ENCODE assay signal across 1 cellular context in the genomic region with DNA sequence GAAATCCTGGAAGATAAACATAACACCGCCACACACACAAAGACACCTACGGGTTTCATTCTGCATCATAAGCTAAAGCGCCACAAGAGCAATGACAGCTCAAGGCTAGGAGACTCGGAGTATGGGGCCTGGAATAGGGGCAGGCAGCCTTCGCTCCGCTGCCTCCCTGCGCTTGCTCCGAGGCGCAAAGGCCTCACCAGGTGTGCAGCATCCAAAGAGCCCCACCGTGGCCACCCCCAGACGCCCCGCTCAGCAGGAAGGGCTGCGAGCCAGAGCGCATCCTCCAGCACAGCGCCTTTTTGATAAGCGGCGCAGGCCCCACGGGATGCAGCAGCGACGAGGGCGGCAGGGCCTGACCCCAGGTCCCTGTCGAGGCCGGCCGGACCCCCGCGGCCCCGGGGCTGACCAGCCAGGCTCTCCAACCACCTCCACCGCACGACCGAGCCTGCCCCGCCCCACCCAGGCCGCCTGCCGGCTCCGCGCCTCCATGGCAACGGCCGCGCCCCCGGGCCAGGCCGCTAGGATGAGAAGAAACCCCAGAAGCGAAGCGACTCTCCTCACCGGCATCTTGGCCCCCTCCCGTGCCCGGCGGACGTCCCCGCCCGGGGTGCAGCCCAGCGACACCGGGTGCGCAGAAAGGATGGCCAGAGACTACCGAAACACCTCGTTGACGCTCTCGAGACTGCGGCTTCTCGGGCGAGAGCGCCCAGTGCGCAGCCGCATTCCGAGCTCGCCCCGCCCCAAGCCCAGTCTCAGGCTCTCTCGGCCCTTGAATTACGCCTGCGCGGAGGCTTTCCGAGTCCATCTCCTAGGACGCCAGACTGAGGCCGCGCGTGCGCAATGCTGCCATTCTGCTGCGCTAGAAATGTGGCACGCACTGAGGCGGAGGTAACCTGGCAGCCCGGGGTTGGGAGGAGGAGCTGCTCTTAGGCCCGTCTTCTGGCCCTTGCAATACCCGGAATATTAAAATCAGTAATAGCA.
TF ChIP-seq lines count a peak whose summit lies in the region.

A gene (minus strand): TSS at position 694 of the 981 bp plus-strand sequence. CDS start 127 bp downstream, at position 567.

TF ChIP-seq in HepG2, 621 proteins besides CTCF, POLR2A, EP300 and RAD21 (continued from another document):
- no peak; the same call in 1 of the 2 replicates for TF ChIP-seq ZBTB20 (CRISPR knock-in tag; IDR thresholded peaks at IDR 0.05; ENCODE audit: borderline replicate concordance, low read depth)
- TF ChIP-seq, protein P1, sequence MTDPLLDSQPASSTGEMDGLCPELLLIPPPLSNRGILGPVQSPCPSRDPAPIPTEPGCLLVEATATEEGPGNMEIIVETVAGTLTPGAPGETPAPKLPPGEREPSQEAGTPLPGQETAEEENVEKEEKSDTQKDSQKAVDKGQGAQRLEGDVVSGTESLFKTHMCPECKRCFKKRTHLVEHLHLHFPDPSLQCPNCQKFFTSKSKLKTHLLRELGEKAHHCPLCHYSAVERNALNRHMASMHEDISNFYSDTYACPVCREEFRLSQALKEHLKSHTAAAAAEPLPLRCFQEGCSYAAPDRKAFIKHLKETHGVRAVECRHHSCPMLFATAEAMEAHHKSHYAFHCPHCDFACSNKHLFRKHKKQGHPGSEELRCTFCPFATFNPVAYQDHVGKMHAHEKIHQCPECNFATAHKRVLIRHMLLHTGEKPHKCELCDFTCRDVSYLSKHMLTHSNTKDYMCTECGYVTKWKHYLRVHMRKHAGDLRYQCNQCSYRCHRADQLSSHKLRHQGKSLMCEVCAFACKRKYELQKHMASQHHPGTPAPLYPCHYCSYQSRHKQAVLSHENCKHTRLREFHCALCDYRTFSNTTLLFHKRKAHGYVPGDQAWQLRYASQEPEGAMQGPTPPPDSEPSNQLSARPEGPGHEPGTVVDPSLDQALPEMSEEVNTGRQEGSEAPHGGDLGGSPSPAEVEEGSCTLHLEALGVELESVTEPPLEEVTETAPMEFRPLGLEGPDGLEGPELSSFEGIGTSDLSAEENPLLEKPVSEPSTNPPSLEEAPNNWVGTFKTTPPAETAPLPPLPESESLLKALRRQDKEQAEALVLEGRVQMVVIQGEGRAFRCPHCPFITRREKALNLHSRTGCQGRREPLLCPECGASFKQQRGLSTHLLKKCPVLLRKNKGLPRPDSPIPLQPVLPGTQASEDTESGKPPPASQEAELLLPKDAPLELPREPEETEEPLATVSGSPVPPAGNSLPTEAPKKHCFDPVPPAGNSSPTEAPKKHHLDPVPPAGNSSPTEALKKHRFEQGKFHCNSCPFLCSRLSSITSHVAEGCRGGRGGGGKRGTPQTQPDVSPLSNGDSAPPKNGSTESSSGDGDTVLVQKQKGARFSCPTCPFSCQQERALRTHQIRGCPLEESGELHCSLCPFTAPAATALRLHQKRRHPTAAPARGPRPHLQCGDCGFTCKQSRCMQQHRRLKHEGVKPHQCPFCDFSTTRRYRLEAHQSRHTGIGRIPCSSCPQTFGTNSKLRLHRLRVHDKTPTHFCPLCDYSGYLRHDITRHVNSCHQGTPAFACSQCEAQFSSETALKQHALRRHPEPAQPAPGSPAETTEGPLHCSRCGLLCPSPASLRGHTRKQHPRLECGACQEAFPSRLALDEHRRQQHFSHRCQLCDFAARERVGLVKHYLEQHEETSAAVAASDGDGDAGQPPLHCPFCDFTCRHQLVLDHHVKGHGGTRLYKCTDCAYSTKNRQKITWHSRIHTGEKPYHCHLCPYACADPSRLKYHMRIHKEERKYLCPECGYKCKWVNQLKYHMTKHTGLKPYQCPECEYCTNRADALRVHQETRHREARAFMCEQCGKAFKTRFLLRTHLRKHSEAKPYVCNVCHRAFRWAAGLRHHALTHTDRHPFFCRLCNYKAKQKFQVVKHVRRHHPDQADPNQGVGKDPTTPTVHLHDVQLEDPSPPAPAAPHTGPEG (CRISPR knock-in tag; IDR thresholded peaks at IDR 0.05): no peak
- TF ChIP-seq KDM5A (IDR thresholded peaks at IDR 0.05; ENCODE audit: borderline replicate concordance, low read length): peak; percentile 54; the same call in 1 of the 2 replicates
- TF ChIP-seq PHF8 (CRISPR knock-in tag; IDR thresholded peaks at IDR 0.05): peak; percentile 92
- TF ChIP-seq ERF (CRISPR knock-in tag; IDR thresholded peaks at IDR 0.05): peak; percentile 50
- peak; percentile 21 for TF ChIP-seq AGO2 (optimal IDR thresholded peaks at IDR 0.05; ENCODE audit: low read depth, low read length)
- TF ChIP-seq ARID2 (CRISPR knock-in tag; IDR thresholded peaks at IDR 0.05; ENCODE audit: borderline replicate concordance): no peak
- peak; percentile 7; the same call in 1 of the 2 replicates for TF ChIP-seq FOSL2 (CRISPR knock-in tag; IDR thresholded peaks at IDR 0.05)
- TF ChIP-seq, protein P2, sequence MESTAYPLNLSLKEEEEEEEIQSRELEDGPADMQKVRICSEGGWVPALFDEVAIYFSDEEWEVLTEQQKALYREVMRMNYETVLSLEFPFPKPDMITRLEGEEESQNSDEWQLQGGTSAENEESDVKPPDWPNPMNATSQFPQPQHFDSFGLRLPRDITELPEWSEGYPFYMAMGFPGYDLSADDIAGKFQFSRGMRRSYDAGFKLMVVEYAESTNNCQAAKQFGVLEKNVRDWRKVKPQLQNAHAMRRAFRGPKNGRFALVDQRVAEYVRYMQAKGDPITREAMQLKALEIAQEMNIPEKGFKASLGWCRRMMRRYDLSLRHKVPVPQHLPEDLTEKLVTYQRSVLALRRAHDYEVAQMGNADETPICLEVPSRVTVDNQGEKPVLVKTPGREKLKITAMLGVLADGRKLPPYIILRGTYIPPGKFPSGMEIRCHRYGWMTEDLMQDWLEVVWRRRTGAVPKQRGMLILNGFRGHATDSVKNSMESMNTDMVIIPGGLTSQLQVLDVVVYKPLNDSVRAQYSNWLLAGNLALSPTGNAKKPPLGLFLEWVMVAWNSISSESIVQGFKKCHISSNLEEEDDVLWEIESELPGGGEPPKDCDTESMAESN (CRISPR knock-in tag; conservative IDR thresholded peaks at IDR 0.05): peak; percentile 80; the same call in 1 of the 2 replicates
- TF ChIP-seq, protein P3, sequence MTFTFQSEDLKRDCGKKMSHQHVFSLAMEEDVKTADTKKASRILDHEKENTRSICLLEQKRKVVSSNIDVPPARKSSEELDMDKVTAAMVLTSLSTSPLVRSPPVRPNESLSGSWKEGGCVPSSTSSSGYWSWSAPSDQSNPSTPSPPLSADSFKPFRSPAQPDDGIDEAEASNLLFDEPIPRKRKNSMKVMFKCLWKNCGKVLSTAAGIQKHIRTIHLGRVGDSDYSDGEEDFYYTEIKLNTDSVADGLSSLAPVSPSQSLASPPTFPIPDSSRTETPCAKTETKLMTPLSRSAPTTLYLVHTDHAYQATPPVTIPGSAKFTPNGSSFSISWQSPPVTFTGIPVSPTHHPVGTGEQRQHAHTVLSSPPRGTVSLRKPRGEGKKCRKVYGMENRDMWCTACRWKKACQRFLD (CRISPR knock-in tag; IDR thresholded peaks at IDR 0.05; ENCODE audit: borderline replicate concordance): no peak
- TF ChIP-seq SNRNP70 (IDR thresholded peaks at IDR 0.05; ENCODE audit: low read depth, low read length): no peak
- TF ChIP-seq, protein P4, sequence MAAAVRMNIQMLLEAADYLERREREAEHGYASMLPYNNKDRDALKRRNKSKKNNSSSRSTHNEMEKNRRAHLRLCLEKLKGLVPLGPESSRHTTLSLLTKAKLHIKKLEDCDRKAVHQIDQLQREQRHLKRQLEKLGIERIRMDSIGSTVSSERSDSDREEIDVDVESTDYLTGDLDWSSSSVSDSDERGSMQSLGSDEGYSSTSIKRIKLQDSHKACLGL (CRISPR knock-in tag; IDR thresholded peaks at IDR 0.05): peak; percentile 86; the same call in 1 of the 2 replicates
- TF ChIP-seq ZNF569 (CRISPR knock-in tag; IDR thresholded peaks at IDR 0.05; ENCODE audit: borderline replicate concordance): no peak
- TF ChIP-seq TGIF2 (CRISPR knock-in tag; IDR thresholded peaks at IDR 0.05): peak; percentile 49; the same call in 1 of the 2 replicates
- TF ChIP-seq SPEN (CRISPR knock-in tag; IDR thresholded peaks at IDR 0.05; ENCODE audit: low read depth): peak; percentile 76
- TF ChIP-seq ZNF34 (CRISPR knock-in tag; IDR thresholded peaks at IDR 0.05; ENCODE audit: borderline replicate concordance): peak; percentile 36; the same call in 1 of the 2 replicates
- peak; percentile 85 for TF ChIP-seq ZNF766 (CRISPR knock-in tag; IDR thresholded peaks at IDR 0.05; ENCODE audit: borderline replicate concordance)
- TF ChIP-seq ZNF253 (CRISPR knock-in tag; IDR thresholded peaks at IDR 0.05; ENCODE audit: borderline replicate concordance): no peak
- peak; percentile 31; the same call in 1 of the 2 replicates for TF ChIP-seq ZNF619 (CRISPR knock-in tag; IDR thresholded peaks at IDR 0.05)
- 0 out of 2 replicates have a peak, but pooled peaks have one; percentile 75 for TF ChIP-seq SALL2 (CRISPR knock-in tag; IDR thresholded peaks at IDR 0.05)
- TF ChIP-seq ETV6 (CRISPR knock-in tag; conservative IDR thresholded peaks at IDR 0.05): peak; percentile 60
- peak; percentile 29; the same call in 1 of the 2 replicates for TF ChIP-seq ESRRA (CRISPR knock-in tag; IDR thresholded peaks at IDR 0.05; ENCODE audit: low read depth)
- TF ChIP-seq TP53 (CRISPR knock-in tag; conservative IDR thresholded peaks at IDR 0.05): no peak
- TF ChIP-seq ZFY (CRISPR knock-in tag; IDR thresholded peaks at IDR 0.05): peak; percentile 92
- TF ChIP-seq MYC (CRISPR knock-in tag; IDR thresholded peaks at IDR 0.05; ENCODE audit: borderline replicate concordance): peak; percentile 50; the same call in 1 of the 2 replicates
- TF ChIP-seq, protein P5, sequence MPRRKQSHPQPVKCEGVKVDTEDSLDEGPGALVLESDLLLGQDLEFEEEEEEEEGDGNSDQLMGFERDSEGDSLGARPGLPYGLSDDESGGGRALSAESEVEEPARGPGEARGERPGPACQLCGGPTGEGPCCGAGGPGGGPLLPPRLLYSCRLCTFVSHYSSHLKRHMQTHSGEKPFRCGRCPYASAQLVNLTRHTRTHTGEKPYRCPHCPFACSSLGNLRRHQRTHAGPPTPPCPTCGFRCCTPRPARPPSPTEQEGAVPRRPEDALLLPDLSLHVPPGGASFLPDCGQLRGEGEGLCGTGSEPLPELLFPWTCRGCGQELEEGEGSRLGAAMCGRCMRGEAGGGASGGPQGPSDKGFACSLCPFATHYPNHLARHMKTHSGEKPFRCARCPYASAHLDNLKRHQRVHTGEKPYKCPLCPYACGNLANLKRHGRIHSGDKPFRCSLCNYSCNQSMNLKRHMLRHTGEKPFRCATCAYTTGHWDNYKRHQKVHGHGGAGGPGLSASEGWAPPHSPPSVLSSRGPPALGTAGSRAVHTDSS (CRISPR knock-in tag; conservative IDR thresholded peaks at IDR 0.05): peak; percentile 75; the same call in 1 of the 2 replicates
- peak; percentile 42; the same call in 1 of the 2 replicates for TF ChIP-seq NR2C2 (CRISPR knock-in tag; IDR thresholded peaks at IDR 0.05; ENCODE audit: borderline replicate concordance)
- TF ChIP-seq ZNF891 (CRISPR knock-in tag; IDR thresholded peaks at IDR 0.05): 0 out of 2 replicates have a peak, but pooled peaks have one; percentile 40
- TF ChIP-seq ZNF350 (CRISPR knock-in tag; IDR thresholded peaks at IDR 0.05; ENCODE audit: borderline replicate concordance, low read depth): peak; percentile 62; the same call in 1 of the 2 replicates
- TF ChIP-seq, protein P6, sequence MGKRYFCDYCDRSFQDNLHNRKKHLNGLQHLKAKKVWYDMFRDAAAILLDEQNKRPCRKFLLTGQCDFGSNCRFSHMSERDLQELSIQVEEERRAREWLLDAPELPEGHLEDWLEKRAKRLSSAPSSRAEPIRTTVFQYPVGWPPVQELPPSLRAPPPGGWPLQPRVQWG (CRISPR knock-in tag; IDR thresholded peaks at IDR 0.05; ENCODE audit: borderline replicate concordance, low read depth): no peak
- TF ChIP-seq THAP11 (CRISPR knock-in tag; IDR thresholded peaks at IDR 0.05): peak; percentile 42; the same call in 1 of the 2 replicates
- TF ChIP-seq, protein P7, sequence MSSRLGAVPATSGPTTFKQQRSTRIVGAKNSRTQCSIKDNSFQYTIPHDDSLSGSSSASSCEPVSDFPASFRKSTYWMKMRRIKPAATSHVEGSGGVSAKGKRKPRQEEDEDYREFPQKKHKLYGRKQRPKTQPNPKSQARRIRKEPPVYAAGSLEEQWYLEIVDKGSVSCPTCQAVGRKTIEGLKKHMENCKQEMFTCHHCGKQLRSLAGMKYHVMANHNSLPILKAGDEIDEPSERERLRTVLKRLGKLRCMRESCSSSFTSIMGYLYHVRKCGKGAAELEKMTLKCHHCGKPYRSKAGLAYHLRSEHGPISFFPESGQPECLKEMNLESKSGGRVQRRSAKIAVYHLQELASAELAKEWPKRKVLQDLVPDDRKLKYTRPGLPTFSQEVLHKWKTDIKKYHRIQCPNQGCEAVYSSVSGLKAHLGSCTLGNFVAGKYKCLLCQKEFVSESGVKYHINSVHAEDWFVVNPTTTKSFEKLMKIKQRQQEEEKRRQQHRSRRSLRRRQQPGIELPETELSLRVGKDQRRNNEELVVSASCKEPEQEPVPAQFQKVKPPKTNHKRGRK (CRISPR knock-in tag; IDR thresholded peaks at IDR 0.05): no peak
- peak; percentile 68; the same call in 1 of the 2 replicates for TF ChIP-seq GABPB1 (CRISPR knock-in tag; IDR thresholded peaks at IDR 0.05)
